ENCODE assay signal across 17 cellular contexts in genomic region chr19:34661357-34661756, GRCh38.
"Had no signal": no experiment of that assay in that cellular context is flagged by ENCODE, and none has a peak within 500 bp of the region (broad histone marks: within the 10 kb centered on the region; RNA-seq: fewer than 3 reads in every experiment).

No MANE protein-coding gene starts in this region.

- H3K27me3 ChIP-seq: esophagus squamous epithelium, ovary, tibial nerve had no signal

- ATAC-seq: activated CD4-positive, alpha-beta T cell treated with anti-CD3 and anti-CD28 coated beads for 36 hours; activated T-cell treated with anti-CD3 and anti-CD28 coated beads, Interleukin-2, amount 50 U/mL, for 72 hours had no signal

- FAIRE-seq: bronchial epithelial cell, islet of Langerhans, small intestine had no signal

- H3K9me3 ChIP-seq: esophagus squamous epithelium, ovary had no signal

- DNase-seq: activated CD4-positive, alpha-beta memory T cell treated with anti-CD3 and anti-CD28 coated beads, Interleukin-2, amount 10 ng/mL, durations not matched to agents 7 days and 5 days; activated CD4-positive, alpha-beta T cell treated with anti-CD3 and anti-CD28 coated beads for 36 hours; activated gamma-delta T cell treated with Interleukin-2 at 50 U/mL for 16 hours; activated naive CD8-positive, alpha-beta T cell treated with anti-CD3 and anti-CD28 coated beads, Interleukin-2, amount 10 ng/mL, durations not matched to agents 7 days and 5 days; activated T-cell treated with anti-CD3 and anti-CD28 coated beads, Interleukin-2, amount 50 U/mL, for 72 hours; anterior cingulate cortex; esophagus squamous epithelium; foreskin melanocyte; head of caudate nucleus; ovary; retina; small intestine; SW 1271; WERI-Rb-1 had no signal

- H3K4me1 ChIP-seq: esophagus squamous epithelium, tibial nerve had no signal

- H3K4me3 ChIP-seq: esophagus squamous epithelium, ovary, tibial nerve had no signal

- H3K36me3 ChIP-seq: esophagus squamous epithelium, ovary, tibial nerve, WERI-Rb-1 had no signal

- H3K27ac ChIP-seq: esophagus squamous epithelium, ovary, tibial nerve, WERI-Rb-1 had no signal
